1 cellular context compared by ENCODE assay signal in the genomic region with DNA sequence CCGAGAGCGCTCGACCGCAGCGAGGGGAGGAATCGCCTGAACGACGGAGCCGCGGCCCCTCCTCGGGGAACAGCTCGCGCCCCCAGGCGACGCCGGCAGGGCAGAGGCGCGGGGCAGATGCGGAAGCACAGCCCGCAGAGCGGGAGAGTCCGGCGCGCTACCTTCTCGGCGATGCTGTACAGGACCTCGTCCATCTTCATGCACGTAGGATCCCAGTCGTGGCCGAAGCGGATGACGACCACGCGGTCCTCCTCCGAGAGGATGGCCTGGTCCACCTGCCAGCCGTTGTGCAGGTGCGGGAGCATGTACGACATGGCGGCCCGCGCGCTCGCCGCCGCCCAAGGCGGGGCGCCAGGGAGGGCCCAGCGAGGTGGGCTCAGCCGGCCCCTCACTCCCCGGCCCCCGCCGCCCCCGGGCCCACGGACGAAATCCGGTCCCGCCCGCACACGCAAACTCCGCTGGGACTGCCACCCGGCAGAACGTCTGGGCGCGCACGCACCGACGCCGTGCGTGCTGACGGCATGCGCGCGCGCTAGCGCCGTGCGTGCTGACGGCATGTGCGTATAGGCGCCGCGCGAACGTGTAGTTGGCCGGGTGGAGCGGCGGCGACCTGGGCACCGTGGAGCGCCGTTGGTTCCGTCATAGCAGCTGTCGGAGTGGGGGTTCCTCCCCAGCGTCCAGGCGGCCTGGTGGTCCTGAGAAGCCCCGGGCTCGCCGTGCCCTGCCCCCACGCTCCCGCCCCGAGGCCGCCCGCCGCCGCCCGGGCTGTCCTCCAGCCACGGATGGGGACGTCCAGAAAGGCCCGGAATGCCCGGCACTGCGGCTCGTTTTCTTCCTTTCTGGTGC.
TF ChIP-seq lines count a peak whose summit lies in the region.

A gene with protein sequence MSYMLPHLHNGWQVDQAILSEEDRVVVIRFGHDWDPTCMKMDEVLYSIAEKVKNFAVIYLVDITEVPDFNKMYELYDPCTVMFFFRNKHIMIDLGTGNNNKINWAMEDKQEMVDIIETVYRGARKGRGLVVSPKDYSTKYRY (minus strand): TSS at position 485 of the 846 bp plus-strand sequence. CDS start 171 bp downstream, at position 314.

TF ChIP-seq in HEK293, 187 proteins besides CTCF, POLR2A, EP300 and RAD21 (continued from another document and continues in another):
- TF ChIP-seq, protein P1, sequence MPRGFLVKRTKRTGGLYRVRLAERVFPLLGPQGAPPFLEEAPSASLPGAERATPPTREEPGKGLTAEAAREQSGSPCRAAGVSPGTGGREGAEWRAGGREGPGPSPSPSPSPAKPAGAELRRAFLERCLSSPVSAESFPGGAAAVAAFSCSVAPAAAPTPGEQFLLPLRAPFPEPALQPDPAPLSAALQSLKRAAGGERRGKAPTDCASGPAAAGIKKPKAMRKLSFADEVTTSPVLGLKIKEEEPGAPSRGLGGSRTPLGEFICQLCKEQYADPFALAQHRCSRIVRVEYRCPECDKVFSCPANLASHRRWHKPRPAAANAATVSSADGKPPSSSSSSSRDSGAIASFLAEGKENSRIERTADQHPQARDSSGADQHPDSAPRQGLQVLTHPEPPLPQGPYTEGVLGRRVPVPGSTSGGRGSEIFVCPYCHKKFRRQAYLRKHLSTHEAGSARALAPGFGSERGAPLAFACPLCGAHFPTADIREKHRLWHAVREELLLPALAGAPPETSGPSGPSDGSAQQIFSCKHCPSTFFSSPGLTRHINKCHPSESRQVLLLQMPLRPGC (tag by site-specific recombination; IDR thresholded peaks at IDR 0.05), result no peak
- TF ChIP-seq ZNF514 (tag by site-specific recombination; IDR thresholded peaks at IDR 0.05), result no peak
- TF ChIP-seq ZNF174 (tag by site-specific recombination; IDR thresholded peaks at IDR 0.05), result no peak
- no peak; the same call in 1 of the 2 replicates for TF ChIP-seq SP7 (tag by site-specific recombination; IDR thresholded peaks at IDR 0.05)
- TF ChIP-seq ZNF558 (tag by site-specific recombination; IDR thresholded peaks at IDR 0.05), result no peak
- no peak for TF ChIP-seq ZNF214 (tag by site-specific recombination; IDR thresholded peaks at IDR 0.05; ENCODE audit: borderline replicate concordance)
- no peak for TF ChIP-seq ZNF184 (tag by site-specific recombination; IDR thresholded peaks at IDR 0.05)
- TF ChIP-seq, protein P2, sequence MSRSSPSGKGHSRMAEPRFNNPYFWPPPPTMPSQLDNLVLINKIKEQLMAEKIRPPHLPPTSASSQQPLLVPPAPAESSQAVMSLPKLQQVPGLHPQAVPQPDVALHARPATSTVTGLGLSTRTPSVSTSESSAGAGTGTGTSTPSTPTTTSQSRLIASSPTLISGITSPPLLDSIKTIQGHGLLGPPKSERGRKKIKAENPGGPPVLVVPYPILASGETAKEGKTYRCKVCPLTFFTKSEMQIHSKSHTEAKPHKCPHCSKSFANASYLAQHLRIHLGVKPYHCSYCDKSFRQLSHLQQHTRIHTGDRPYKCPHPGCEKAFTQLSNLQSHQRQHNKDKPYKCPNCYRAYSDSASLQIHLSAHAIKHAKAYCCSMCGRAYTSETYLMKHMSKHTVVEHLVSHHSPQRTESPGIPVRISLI (tag by site-specific recombination; IDR thresholded peaks at IDR 0.05), result no peak
- no peak for TF ChIP-seq ZNF138 (tag by site-specific recombination; IDR thresholded peaks at IDR 0.05; ENCODE audit: borderline replicate concordance)
- TF ChIP-seq ZNF585B (tag by site-specific recombination; IDR thresholded peaks at IDR 0.05), result no peak
- no peak; the same call in 1 of the 2 replicates for TF ChIP-seq ZNF660 (tag by site-specific recombination; IDR thresholded peaks at IDR 0.05)
- TF ChIP-seq, protein P3, sequence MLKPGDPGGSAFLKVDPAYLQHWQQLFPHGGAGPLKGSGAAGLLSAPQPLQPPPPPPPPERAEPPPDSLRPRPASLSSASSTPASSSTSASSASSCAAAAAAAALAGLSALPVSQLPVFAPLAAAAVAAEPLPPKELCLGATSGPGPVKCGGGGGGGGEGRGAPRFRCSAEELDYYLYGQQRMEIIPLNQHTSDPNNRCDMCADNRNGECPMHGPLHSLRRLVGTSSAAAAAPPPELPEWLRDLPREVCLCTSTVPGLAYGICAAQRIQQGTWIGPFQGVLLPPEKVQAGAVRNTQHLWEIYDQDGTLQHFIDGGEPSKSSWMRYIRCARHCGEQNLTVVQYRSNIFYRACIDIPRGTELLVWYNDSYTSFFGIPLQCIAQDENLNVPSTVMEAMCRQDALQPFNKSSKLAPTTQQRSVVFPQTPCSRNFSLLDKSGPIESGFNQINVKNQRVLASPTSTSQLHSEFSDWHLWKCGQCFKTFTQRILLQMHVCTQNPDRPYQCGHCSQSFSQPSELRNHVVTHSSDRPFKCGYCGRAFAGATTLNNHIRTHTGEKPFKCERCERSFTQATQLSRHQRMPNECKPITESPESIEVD (tag by site-specific recombination; IDR thresholded peaks at IDR 0.05), result no peak
- no peak for TF ChIP-seq PRDM1 (tag by site-specific recombination; IDR thresholded peaks at IDR 0.05)
- no peak for TF ChIP-seq ZNF324 (tag by site-specific recombination; IDR thresholded peaks at IDR 0.05)
- TF ChIP-seq ZNF239 (tag by site-specific recombination; IDR thresholded peaks at IDR 0.05), result no peak
- peak; percentile 38; the same call in 1 of the 2 replicates for TF ChIP-seq KLF8 (tag by site-specific recombination; IDR thresholded peaks at IDR 0.05)
- TF ChIP-seq ZNF155 (tag by site-specific recombination; IDR thresholded peaks at IDR 0.05), result no peak
- 0 out of 2 replicates have a peak, but pooled peaks have one; percentile 31 for TF ChIP-seq ZNF777 (tag by site-specific recombination; IDR thresholded peaks at IDR 0.05; ENCODE audit: borderline replicate concordance)
- TF ChIP-seq ZIC2 (tag by site-specific recombination; IDR thresholded peaks at IDR 0.05), result peak; percentile 17; the same call in 1 of the 2 replicates
- TF ChIP-seq ZNF629 (tag by site-specific recombination; IDR thresholded peaks at IDR 0.05), result peak; percentile 67
- TF ChIP-seq ZNF37A (tag by site-specific recombination; IDR thresholded peaks at IDR 0.05), result no peak
- TF ChIP-seq ZBTB1 (tag by site-specific recombination; IDR thresholded peaks at IDR 0.05), result no peak
- no peak for TF ChIP-seq ZNF843 (tag by site-specific recombination; IDR thresholded peaks at IDR 0.05)
- no peak for TF ChIP-seq ZNF350 (tag by site-specific recombination; IDR thresholded peaks at IDR 0.05)
- no peak for TF ChIP-seq ZNF768 (tag by site-specific recombination; IDR thresholded peaks at IDR 0.05)
- TF ChIP-seq, protein P4, sequence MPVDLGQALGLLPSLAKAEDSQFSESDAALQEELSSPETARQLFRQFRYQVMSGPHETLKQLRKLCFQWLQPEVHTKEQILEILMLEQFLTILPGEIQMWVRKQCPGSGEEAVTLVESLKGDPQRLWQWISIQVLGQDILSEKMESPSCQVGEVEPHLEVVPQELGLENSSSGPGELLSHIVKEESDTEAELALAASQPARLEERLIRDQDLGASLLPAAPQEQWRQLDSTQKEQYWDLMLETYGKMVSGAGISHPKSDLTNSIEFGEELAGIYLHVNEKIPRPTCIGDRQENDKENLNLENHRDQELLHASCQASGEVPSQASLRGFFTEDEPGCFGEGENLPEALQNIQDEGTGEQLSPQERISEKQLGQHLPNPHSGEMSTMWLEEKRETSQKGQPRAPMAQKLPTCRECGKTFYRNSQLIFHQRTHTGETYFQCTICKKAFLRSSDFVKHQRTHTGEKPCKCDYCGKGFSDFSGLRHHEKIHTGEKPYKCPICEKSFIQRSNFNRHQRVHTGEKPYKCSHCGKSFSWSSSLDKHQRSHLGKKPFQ (tag by site-specific recombination; IDR thresholded peaks at IDR 0.05), result no peak
- TF ChIP-seq ZNF433 (tag by site-specific recombination; IDR thresholded peaks at IDR 0.05; ENCODE audit: low read depth), result no peak
- TF ChIP-seq ZNF157 (tag by site-specific recombination; IDR thresholded peaks at IDR 0.05), result no peak
- TF ChIP-seq ZNF266 (tag by site-specific recombination; IDR thresholded peaks at IDR 0.05; ENCODE audit: low read depth), result no peak
- TF ChIP-seq ZNF416 (tag by site-specific recombination; IDR thresholded peaks at IDR 0.05), result no peak
- no peak for TF ChIP-seq ZNF132 (tag by site-specific recombination; IDR thresholded peaks at IDR 0.05; ENCODE audit: borderline replicate concordance)
- TF ChIP-seq ZNF366 (tag by site-specific recombination; conservative IDR thresholded peaks at IDR 0.05), result no peak
- no peak; the same call in 1 of the 2 replicates for TF ChIP-seq OSR2 (tag by site-specific recombination; IDR thresholded peaks at IDR 0.05)
- peak; percentile 78; the same call in 1 of the 2 replicates for TF ChIP-seq ZNF610 (tag by site-specific recombination; IDR thresholded peaks at IDR 0.05; ENCODE audit: borderline replicate concordance)
- peak; percentile 21; the same call in 1 of the 2 replicates for TF ChIP-seq GLIS1 (tag by site-specific recombination; IDR thresholded peaks at IDR 0.05)
- TF ChIP-seq, protein P5, sequence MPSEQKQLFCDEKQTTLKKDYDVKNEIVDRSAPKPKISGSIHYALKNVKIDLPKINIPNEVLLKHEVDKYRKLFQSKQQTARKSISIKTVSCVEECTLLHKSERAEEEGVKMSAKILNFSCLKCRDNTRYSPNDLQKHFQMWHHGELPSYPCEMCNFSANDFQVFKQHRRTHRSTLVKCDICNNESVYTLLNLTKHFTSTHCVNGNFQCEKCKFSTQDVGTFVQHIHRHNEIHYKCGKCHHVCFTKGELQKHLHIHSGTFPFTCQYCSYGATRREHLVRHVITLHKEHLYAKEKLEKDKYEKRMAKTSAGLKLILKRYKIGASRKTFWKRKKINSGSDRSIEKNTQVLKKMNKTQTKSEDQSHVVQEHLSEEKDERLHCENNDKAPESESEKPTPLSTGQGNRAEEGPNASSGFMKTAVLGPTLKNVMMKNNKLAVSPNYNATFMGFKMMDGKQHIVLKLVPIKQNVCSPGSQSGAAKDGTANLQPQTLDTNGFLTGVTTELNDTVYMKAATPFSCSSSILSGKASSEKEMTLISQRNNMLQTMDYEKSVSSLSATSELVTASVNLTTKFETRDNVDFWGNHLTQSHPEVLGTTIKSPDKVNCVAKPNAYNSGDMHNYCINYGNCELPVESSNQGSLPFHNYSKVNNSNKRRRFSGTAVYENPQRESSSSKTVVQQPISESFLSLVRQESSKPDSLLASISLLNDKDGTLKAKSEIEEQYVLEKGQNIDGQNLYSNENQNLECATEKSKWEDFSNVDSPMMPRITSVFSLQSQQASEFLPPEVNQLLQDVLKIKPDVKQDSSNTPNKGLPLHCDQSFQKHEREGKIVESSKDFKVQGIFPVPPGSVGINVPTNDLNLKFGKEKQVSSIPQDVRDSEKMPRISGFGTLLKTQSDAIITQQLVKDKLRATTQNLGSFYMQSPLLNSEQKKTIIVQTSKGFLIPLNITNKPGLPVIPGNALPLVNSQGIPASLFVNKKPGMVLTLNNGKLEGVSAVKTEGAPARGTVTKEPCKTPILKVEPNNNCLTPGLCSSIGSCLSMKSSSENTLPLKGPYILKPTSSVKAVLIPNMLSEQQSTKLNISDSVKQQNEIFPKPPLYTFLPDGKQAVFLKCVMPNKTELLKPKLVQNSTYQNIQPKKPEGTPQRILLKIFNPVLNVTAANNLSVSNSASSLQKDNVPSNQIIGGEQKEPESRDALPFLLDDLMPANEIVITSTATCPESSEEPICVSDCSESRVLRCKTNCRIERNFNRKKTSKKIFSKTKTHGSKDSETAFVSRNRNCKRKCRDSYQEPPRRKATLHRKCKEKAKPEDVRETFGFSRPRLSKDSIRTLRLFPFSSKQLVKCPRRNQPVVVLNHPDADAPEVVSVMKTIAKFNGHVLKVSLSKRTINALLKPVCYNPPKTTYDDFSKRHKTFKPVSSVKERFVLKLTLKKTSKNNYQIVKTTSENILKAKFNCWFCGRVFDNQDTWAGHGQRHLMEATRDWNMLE (tag by site-specific recombination; conservative IDR thresholded peaks at IDR 0.05; ENCODE audit: low read depth), result no peak
- no peak for TF ChIP-seq ZNF202 (tag by site-specific recombination; IDR thresholded peaks at IDR 0.05; ENCODE audit: borderline replicate concordance)
- TF ChIP-seq ZNF571 (tag by site-specific recombination; IDR thresholded peaks at IDR 0.05), result no peak
- TF ChIP-seq GFI1B (tag by site-specific recombination; IDR thresholded peaks at IDR 0.05), result no peak
- TF ChIP-seq, protein P6, sequence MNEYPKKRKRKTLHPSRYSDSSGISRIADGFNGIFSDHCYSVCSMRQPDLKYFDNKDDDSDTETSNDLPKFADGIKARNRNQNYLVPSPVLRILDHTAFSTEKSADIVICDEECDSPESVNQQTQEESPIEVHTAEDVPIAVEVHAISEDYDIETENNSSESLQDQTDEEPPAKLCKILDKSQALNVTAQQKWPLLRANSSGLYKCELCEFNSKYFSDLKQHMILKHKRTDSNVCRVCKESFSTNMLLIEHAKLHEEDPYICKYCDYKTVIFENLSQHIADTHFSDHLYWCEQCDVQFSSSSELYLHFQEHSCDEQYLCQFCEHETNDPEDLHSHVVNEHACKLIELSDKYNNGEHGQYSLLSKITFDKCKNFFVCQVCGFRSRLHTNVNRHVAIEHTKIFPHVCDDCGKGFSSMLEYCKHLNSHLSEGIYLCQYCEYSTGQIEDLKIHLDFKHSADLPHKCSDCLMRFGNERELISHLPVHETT (tag by site-specific recombination; IDR thresholded peaks at IDR 0.05), result no peak
- peak; percentile 23; the same call in 1 of the 2 replicates for TF ChIP-seq ZSCAN30 (tag by site-specific recombination; IDR thresholded peaks at IDR 0.05)
- TF ChIP-seq ZSCAN16 (tag by site-specific recombination; IDR thresholded peaks at IDR 0.05), result no peak
- TF ChIP-seq ZBTB20 (tag by site-specific recombination; IDR thresholded peaks at IDR 0.05), result no peak; the same call in 1 of the 2 replicates
- TF ChIP-seq MEIS1 (CRISPR knock-in tag; IDR thresholded peaks at IDR 0.05; ENCODE audit: borderline replicate concordance), result no peak
- TF ChIP-seq ZFP69B (tag by site-specific recombination; IDR thresholded peaks at IDR 0.05), result no peak
- no peak for TF ChIP-seq ZNF707 (tag by site-specific recombination; IDR thresholded peaks at IDR 0.05)
- TF ChIP-seq, protein P7, sequence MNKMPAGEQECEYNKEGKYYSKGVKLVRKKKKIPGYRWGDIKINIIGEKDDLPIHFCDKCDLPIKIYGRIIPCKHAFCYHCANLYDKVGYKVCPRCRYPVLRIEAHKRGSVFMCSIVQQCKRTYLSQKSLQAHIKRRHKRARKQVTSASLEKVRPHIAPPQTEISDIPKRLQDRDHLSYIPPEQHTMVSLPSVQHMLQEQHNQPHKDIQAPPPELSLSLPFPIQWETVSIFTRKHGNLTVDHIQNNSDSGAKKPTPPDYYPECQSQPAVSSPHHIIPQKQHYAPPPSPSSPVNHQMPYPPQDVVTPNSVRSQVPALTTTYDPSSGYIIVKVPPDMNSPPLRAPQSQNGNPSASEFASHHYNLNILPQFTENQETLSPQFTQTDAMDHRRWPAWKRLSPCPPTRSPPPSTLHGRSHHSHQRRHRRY (tag by site-specific recombination; IDR thresholded peaks at IDR 0.05), result no peak
- TF ChIP-seq, protein P8, sequence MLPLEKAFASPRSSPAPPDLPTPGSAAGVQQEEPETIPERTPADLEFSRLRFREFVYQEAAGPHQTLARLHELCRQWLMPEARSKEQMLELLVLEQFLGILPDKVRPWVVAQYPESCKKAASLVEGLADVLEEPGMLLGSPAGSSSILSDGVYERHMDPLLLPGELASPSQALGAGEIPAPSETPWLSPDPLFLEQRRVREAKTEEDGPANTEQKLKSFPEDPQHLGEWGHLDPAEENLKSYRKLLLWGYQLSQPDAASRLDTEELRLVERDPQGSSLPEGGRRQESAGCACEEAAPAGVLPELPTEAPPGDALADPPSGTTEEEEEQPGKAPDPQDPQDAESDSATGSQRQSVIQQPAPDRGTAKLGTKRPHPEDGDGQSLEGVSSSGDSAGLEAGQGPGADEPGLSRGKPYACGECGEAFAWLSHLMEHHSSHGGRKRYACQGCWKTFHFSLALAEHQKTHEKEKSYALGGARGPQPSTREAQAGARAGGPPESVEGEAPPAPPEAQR (tag by site-specific recombination; IDR thresholded peaks at IDR 0.05), result no peak
- TF ChIP-seq ZNF596 (tag by site-specific recombination; IDR thresholded peaks at IDR 0.05), result no peak
- TF ChIP-seq ZNF391 (tag by site-specific recombination; IDR thresholded peaks at IDR 0.05; ENCODE audit: borderline replicate concordance, low read depth), result no peak
